1 cellular context compared by ENCODE assay signal in the genomic region with DNA sequence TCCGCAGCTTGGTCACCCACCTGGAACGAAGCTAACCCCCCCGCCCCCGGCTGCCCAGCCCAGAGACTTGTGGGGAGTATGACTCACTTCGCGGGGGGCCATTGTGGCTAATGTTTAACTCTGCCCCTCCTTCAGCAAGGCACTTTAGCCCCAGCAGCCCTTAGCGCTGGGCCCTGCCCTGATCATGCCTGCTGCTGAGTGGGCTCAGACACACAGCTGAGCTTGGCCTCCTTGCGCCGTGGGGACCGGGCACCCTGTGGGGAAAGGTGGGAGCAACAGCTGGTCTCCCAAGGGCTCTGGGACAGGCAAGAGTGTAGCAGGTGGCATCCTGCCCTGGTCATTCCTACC.
TF ChIP-seq lines count a peak whose summit lies in the region.

No MANE protein-coding gene starts in this region.

TF ChIP-seq in GM12878, 131 proteins besides CTCF, POLR2A, EP300 and RAD21 (continued from another document):
- TF ChIP-seq, protein P1, sequence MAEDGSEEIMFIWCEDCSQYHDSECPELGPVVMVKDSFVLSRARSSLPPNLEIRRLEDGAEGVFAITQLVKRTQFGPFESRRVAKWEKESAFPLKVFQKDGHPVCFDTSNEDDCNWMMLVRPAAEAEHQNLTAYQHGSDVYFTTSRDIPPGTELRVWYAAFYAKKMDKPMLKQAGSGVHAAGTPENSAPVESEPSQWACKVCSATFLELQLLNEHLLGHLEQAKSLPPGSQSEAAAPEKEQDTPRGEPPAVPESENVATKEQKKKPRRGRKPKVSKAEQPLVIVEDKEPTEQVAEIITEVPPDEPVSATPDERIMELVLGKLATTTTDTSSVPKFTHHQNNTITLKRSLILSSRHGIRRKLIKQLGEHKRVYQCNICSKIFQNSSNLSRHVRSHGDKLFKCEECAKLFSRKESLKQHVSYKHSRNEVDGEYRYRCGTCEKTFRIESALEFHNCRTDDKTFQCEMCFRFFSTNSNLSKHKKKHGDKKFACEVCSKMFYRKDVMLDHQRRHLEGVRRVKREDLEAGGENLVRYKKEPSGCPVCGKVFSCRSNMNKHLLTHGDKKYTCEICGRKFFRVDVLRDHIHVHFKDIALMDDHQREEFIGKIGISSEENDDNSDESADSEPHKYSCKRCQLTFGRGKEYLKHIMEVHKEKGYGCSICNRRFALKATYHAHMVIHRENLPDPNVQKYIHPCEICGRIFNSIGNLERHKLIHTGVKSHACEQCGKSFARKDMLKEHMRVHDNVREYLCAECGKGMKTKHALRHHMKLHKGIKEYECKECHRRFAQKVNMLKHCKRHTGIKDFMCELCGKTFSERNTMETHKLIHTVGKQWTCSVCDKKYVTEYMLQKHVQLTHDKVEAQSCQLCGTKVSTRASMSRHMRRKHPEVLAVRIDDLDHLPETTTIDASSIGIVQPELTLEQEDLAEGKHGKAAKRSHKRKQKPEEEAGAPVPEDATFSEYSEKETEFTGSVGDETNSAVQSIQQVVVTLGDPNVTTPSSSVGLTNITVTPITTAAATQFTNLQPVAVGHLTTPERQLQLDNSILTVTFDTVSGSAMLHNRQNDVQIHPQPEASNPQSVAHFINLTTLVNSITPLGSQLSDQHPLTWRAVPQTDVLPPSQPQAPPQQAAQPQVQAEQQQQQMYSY (CRISPR knock-in tag; IDR thresholded peaks at IDR 0.05): no peak
- TF ChIP-seq, protein P2, sequence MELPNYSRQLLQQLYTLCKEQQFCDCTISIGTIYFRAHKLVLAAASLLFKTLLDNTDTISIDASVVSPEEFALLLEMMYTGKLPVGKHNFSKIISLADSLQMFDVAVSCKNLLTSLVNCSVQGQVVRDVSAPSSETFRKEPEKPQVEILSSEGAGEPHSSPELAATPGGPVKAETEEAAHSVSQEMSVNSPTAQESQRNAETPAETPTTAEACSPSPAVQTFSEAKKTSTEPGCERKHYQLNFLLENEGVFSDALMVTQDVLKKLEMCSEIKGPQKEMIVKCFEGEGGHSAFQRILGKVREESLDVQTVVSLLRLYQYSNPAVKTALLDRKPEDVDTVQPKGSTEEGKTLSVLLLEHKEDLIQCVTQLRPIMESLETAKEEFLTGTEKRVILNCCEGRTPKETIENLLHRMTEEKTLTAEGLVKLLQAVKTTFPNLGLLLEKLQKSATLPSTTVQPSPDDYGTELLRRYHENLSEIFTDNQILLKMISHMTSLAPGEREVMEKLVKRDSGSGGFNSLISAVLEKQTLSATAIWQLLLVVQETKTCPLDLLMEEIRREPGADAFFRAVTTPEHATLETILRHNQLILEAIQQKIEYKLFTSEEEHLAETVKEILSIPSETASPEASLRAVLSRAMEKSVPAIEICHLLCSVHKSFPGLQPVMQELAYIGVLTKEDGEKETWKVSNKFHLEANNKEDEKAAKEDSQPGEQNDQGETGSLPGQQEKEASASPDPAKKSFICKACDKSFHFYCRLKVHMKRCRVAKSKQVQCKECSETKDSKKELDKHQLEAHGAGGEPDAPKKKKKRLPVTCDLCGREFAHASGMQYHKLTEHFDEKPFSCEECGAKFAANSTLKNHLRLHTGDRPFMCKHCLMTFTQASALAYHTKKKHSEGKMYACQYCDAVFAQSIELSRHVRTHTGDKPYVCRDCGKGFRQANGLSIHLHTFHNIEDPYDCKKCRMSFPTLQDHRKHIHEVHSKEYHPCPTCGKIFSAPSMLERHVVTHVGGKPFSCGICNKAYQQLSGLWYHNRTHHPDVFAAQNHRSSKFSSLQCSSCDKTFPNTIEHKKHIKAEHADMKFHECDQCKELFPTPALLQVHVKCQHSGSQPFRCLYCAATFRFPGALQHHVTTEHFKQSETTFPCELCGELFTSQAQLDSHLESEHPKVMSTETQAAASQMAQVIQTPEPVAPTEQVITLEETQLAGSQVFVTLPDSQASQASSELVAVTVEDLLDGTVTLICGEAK (IDR thresholded peaks at IDR 0.05; ENCODE audit: borderline replicate concordance): no peak
- peak; percentile 33; the same call in 1 of the 2 replicates for TF ChIP-seq BMI1 (IDR thresholded peaks at IDR 0.05; ENCODE audit: borderline replicate concordance)
- TF ChIP-seq, protein P3, sequence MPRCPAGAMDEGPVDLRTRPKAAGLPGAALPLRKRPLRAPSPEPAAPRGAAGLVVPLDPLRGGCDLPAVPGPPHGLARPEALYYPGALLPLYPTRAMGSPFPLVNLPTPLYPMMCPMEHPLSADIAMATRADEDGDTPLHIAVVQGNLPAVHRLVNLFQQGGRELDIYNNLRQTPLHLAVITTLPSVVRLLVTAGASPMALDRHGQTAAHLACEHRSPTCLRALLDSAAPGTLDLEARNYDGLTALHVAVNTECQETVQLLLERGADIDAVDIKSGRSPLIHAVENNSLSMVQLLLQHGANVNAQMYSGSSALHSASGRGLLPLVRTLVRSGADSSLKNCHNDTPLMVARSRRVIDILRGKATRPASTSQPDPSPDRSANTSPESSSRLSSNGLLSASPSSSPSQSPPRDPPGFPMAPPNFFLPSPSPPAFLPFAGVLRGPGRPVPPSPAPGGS (IDR thresholded peaks at IDR 0.05; ENCODE audit: borderline replicate concordance, insufficient read depth, low read depth, low read length, poor library complexity, severe bottlenecking): no peak
- no peak for TF ChIP-seq SUPT20H (IDR thresholded peaks at IDR 0.05; ENCODE audit: borderline replicate concordance, control insufficient read depth, low read depth, low read length)
- TF ChIP-seq, protein P4, sequence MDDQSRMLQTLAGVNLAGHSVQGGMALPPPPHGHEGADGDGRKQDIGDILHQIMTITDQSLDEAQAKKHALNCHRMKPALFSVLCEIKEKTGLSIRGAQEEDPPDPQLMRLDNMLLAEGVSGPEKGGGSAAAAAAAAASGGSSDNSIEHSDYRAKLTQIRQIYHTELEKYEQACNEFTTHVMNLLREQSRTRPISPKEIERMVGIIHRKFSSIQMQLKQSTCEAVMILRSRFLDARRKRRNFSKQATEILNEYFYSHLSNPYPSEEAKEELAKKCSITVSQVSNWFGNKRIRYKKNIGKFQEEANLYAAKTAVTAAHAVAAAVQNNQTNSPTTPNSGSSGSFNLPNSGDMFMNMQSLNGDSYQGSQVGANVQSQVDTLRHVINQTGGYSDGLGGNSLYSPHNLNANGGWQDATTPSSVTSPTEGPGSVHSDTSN (IDR thresholded peaks at IDR 0.05; ENCODE audit: insufficient replicate concordance, low read depth, low read length): no peak
- no peak for TF ChIP-seq PML (IDR thresholded peaks at IDR 0.05; ENCODE audit: low read length)
- peak; percentile 95 for TF ChIP-seq PAX5 (IDR thresholded peaks at IDR 0.05; ENCODE audit: borderline replicate concordance, low read depth, low read length)
- TF ChIP-seq ZNF384 (IDR thresholded peaks at IDR 0.05; ENCODE audit: borderline replicate concordance, low read depth, low read length): no peak
- TF ChIP-seq, protein P5, sequence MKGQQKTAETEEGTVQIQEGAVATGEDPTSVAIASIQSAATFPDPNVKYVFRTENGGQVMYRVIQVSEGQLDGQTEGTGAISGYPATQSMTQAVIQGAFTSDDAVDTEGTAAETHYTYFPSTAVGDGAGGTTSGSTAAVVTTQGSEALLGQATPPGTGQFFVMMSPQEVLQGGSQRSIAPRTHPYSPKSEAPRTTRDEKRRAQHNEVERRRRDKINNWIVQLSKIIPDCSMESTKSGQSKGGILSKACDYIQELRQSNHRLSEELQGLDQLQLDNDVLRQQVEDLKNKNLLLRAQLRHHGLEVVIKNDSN (IDR thresholded peaks at IDR 0.05; ENCODE audit: borderline replicate concordance, extremely low read length, insufficient read depth, low read depth, low read length): no peak
- no peak for TF ChIP-seq ESRRA (IDR thresholded peaks at IDR 0.05; ENCODE audit: low read length)
- TF ChIP-seq, protein P6, sequence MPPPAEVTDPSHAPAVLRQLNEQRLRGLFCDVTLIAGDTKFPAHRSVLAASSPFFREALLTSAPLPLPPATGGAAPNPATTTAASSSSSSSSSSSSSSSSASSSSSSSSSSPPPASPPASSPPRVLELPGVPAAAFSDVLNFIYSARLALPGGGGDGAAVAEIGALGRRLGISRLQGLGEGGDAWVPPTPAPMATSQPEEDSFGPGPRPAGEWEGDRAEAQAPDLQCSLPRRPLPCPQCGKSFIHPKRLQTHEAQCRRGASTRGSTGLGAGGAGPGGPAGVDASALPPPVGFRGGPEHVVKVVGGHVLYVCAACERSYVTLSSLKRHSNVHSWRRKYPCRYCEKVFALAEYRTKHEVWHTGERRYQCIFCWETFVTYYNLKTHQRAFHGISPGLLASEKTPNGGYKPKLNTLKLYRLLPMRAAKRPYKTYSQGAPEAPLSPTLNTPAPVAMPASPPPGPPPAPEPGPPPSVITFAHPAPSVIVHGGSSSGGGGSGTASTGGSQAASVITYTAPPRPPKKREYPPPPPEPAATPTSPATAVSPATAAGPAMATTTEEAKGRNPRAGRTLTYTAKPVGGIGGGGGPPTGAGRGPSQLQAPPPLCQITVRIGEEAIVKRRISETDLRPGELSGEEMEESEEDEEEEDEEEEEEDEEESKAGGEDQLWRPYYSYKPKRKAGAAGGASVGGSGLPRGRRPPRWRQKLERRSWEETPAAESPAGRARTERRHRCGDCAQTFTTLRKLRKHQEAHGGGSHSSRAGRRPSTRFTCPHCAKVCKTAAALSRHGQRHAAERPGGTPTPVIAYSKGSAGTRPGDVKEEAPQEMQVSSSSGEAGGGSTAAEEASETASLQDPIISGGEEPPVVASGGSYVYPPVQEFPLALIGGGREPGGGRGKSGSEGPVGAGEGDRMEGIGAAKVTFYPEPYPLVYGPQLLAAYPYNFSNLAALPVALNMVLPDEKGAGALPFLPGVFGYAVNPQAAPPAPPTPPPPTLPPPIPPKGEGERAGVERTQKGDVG (CRISPR knock-in tag; IDR thresholded peaks at IDR 0.05): no peak
- TF ChIP-seq, protein P7, sequence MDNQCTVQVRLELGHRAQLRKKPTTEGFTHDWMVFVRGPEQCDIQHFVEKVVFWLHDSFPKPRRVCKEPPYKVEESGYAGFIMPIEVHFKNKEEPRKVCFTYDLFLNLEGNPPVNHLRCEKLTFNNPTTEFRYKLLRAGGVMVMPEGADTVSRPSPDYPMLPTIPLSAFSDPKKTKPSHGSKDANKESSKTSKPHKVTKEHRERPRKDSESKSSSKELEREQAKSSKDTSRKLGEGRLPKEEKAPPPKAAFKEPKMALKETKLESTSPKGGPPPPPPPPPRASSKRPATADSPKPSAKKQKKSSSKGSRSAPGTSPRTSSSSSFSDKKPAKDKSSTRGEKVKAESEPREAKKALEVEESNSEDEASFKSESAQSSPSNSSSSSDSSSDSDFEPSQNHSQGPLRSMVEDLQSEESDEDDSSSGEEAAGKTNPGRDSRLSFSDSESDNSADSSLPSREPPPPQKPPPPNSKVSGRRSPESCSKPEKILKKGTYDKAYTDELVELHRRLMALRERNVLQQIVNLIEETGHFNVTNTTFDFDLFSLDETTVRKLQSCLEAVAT (IDR thresholded peaks at IDR 0.05): 0 out of 2 replicates have a peak, but pooled peaks have one; percentile 9
